ENCODE assay signal across 8 cellular contexts in the genomic region with DNA sequence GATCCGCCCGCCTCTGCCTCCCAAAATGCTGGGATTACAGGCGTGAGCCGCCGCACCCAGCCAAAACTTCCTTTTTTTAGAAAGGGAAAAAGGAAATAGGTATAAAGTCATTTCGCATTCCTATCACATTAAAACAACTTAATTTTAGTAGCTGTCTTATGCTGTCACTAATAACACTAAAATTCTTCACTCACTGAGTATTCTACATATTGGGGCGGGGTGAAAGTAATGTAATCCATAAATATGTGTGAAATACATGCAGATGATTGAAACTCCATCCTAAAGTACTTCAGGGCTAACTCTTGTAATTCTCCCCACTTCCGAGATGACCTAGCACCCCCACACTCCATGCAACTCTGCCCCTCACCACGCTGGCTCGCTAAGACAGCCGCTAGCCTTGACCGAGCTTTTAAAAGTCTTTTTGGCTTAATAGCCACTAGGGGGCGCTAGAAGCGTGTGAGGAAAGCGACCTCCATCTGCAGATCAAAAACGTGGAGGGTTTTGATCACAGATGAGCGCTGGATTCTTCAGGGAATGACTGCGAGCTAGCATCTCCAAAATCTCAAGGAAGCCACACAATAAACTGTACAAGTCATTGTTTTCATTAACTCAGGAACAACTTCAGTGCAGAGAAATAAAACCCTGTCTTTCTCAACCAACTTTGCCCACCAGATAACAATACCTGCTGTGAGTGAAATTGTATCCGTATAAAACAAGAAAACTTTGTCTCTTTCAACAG.
DNase-seq lines count a peak whose midpoint lies in the region; ATAC-seq, FAIRE-seq and TF ChIP-seq lines count a peak whose summit lies in the region.

No MANE protein-coding gene starts in this region.

- peaks cover 18% of the 10 kb centered on the region for H3K27me3 Mint-ChIP-seq in activated naive CD4-positive, alpha-beta T cell treated with anti-CD3 and anti-CD28 coated beads, Interleukin-2, amount 10 ng/mL, durations not matched to agents 7 days and 5 days
- H3K27me3 Mint-ChIP-seq in glutamatergic neuron (ENCODE audit: unreplicated experiment) = no peaks in the 10 kb centered on the region

- H3K27me3 ChIP-seq in MG63 = no peaks in the 10 kb centered on the region

- no peaks in the 10 kb centered on the region for H3K36me3 Mint-ChIP-seq in activated naive CD4-positive, alpha-beta T cell treated with anti-CD3 and anti-CD28 coated beads, Interleukin-2, amount 10 ng/mL, durations not matched to agents 7 days and 5 days
- no peaks in the 10 kb centered on the region for H3K36me3 Mint-ChIP-seq in glutamatergic neuron (ENCODE audit: unreplicated experiment)

- H3K4me1 Mint-ChIP-seq in activated naive CD4-positive, alpha-beta T cell treated with anti-CD3 and anti-CD28 coated beads, Interleukin-2, amount 10 ng/mL, durations not matched to agents 7 days and 5 days = peaks cover 6% of the 10 kb centered on the region
- H3K4me1 Mint-ChIP-seq in glutamatergic neuron (ENCODE audit: low read depth, unreplicated experiment) = no peaks in the 10 kb centered on the region

- ATAC-seq in HG03196 (IDR thresholded peaks at IDR 0.05; ENCODE audit: unreplicated experiment) = no peak

- no peak overlapping the region for H3K4me3 ChIP-seq in MG63

- no peak for TF ChIP-seq POLR2A in H54 (IDR thresholded peaks at IDR 0.05; ENCODE audit: low read depth, low read length)

- H3K27ac Mint-ChIP-seq in activated naive CD4-positive, alpha-beta T cell treated with anti-CD3 and anti-CD28 coated beads, Interleukin-2, amount 10 ng/mL, durations not matched to agents 7 days and 5 days = no peak overlapping the region
- H3K27ac Mint-ChIP-seq in glutamatergic neuron (ENCODE audit: unreplicated experiment) = no peak overlapping the region

- H3K9me3 Mint-ChIP-seq in activated naive CD4-positive, alpha-beta T cell treated with anti-CD3 and anti-CD28 coated beads, Interleukin-2, amount 10 ng/mL, durations not matched to agents 7 days and 5 days = no peaks in the 10 kb centered on the region
- no peaks in the 10 kb centered on the region for H3K9me3 Mint-ChIP-seq in glutamatergic neuron (ENCODE audit: unreplicated experiment)

- H3K9me3 ChIP-seq in MG63 = no peaks in the 10 kb centered on the region

- CTCF ChIA-PET in activated naive CD4-positive, alpha-beta T cell treated with anti-CD3 and anti-CD28 coated beads, Interleukin-2, amount 10 ng/mL, durations not matched to agents 7 days and 5 days (lab: Charles Lee) = interaction anchor here (0.6 to 7.5 kb wide), 27 partner anchors 13 to 1064 kb away, joined by 3 to 88 read pairs (median 4); partner anchors contain the start of gene IGF1R

- no peaks in the 10 kb centered on the region for H3K36me3 ChIP-seq in MG63

- FAIRE-seq in H54 (lab: Jason Lieb, UNC) = no peak

- peak; percentile 88 for DNase-seq in GM03348 (ENCODE audit: low spot score)
- DNase-seq in H54 (ENCODE audit: insufficient read length, low spot score) = peak; percentile 36
- peak; percentile 42 for DNase-seq in MG63
- peak; percentile 24 to 82 for DNase-seq in SHP77 (lab: John Stamatoyannopoulos, UW)
- peak; percentile 59 for DNase-seq in activated naive CD4-positive, alpha-beta T cell treated with anti-CD3 and anti-CD28 coated beads, Interleukin-2, amount 10 ng/mL, durations not matched to agents 7 days and 5 days
- peak; percentile 52 for DNase-seq in glutamatergic neuron
- peak; percentile 80 for DNase-seq in pons (ENCODE audit: low spot score)

- no peak overlapping the region for H3K4me3 Mint-ChIP-seq in activated naive CD4-positive, alpha-beta T cell treated with anti-CD3 and anti-CD28 coated beads, Interleukin-2, amount 10 ng/mL, durations not matched to agents 7 days and 5 days
- no peak overlapping the region for H3K4me3 Mint-ChIP-seq in glutamatergic neuron (ENCODE audit: unreplicated experiment)

- peak; percentile 84 for TF ChIP-seq CTCF in glutamatergic neuron (IDR thresholded peaks at IDR 0.05; ENCODE audit: partially characterized antibody, unreplicated experiment)

Comparison
In these comparisons a context has a peak if more than half of its experiments do, and no peak if none do; other contexts are left out.
1. DNase-seq: peak in every context shown above with its lines; median percentile 88 in GM03348; 80 in pons; 59 in activated naive CD4-positive, alpha-beta T cell treated with anti-CD3 and anti-CD28 coated beads, Interleukin-2, amount 10 ng/mL, durations not matched to agents 7 days and 5 days; 53 in SHP77; 52 in glutamatergic neuron; 42 in MG63; 36 in H54.